In the genomic region with DNA sequence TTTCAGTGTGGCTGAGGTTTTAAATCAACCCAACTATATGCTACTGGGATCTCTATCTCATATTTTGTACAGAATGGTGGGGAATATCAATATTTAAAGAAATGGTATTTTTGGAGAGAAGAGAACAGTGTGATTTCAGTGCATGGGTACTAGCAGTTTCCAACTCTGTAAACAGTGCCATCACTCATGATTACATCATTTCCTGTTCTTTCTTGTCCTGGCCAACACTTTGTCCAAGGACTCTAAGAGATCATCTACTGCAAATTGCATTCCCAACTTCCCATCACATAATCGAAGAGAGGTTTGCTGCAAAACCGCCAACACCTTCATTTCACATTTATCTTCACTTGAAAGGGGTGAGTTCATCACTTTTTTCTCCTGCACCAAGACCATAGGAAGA, we compare ENCODE assay signal across 1 cellular context.
TF ChIP-seq lines count a peak whose summit lies in the region.

No MANE protein-coding gene starts in this region.

TF ChIP-seq in K562, 482 proteins besides CTCF, POLR2A, EP300 and RAD21 (continued from another document):
- TF ChIP-seq, protein P1, sequence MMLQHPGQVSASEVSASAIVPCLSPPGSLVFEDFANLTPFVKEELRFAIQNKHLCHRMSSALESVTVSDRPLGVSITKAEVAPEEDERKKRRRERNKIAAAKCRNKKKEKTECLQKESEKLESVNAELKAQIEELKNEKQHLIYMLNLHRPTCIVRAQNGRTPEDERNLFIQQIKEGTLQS (IDR thresholded peaks at IDR 0.05), result peak; percentile 30; the same call in 1 of the 2 replicates
- TF ChIP-seq, protein P1 (CRISPR knock-in tag; conservative IDR thresholded peaks at IDR 0.05), result no peak
- TF ChIP-seq TAF9B (IDR thresholded peaks at IDR 0.05; ENCODE audit: partially characterized antibody) (no peak), PHF21A (IDR thresholded peaks at IDR 0.05; ENCODE audit: borderline replicate concordance, low read depth) (no peak), HMGN3 (IDR thresholded peaks at IDR 0.05; ENCODE audit: borderline replicate concordance, extremely low read depth, insufficient read length, low read depth, low read length) (no peak), GABPA (tag; conservative IDR thresholded peaks at IDR 0.05; ENCODE audit: low read depth) (peak; percentile 59), ETV1 (tag; conservative IDR thresholded peaks at IDR 0.05; ENCODE audit: low read depth) (0 out of 2 replicates have a peak, but pooled peaks have one; percentile 24)
